ENCODE assay signal across 8 cellular contexts in genomic region chr18:46174317-46175039, GRCh38.
DNase-seq lines count a peak whose midpoint lies in the region; ATAC-seq and TF ChIP-seq lines count a peak whose summit lies in the region.

No MANE protein-coding gene starts in this region.

- no peaks in the 10 kb centered on the region for H3K9me2 ChIP-seq in OCI-LY7 (ENCODE audit: insufficient read depth, low read length)

- CTCF ChIA-PET in OCI-LY7 (lab: Charles Lee; ENCODE audit: unreplicated experiment), result no interaction called here

- H3K9me3 ChIP-seq in OCI-LY7 (ENCODE audit: low read length) (no peaks in the 10 kb centered on the region), gastroesophageal sphincter (no peaks in the 10 kb centered on the region)

- H2AFZ ChIP-seq in OCI-LY7 (ENCODE audit: low read length), result no peak overlapping the region

- H3K79me2 ChIP-seq in OCI-LY7 (ENCODE audit: insufficient read depth, low read depth, low read length), result peaks cover 52% of the 10 kb centered on the region

- H3K4me3 ChIP-seq in OCI-LY7 (ENCODE audit: low read depth, low read length, poor library complexity, severe bottlenecking), result peak overlapping the region; percentile 97
- H3K4me3 ChIP-seq in gastroesophageal sphincter, result peak overlapping the region; percentile 94 to 100

- no TSS peak for BruUV-seq in OCI-LY7 (replicated peaks; lab: Mats Ljungman, UMichigan)

- ATAC-seq in HG02870 (IDR thresholded peaks at IDR 0.05; ENCODE audit: unreplicated experiment), result peak; percentile 21
- peak; percentile 3 for ATAC-seq in gastroesophageal sphincter
- ATAC-seq in HG03139 (IDR thresholded peaks at IDR 0.05; ENCODE audit: unreplicated experiment), result no peak

- intact Hi-C loops in OCI-LY7 (cut with micrococcal nuclease; ENCODE audit: unreplicated experiment), result loop anchor here (5.0 to 10.0 kb wide), 2 partner anchors 70 to 78 kb away; partner anchors contain the start of gene HAUS1

- no peaks in the 10 kb centered on the region for H3K9me3 Mint-ChIP-seq in osteocyte (ENCODE audit: unreplicated experiment)

- peak; percentile 71 for DNase-seq in GM13977 (ENCODE audit: low spot score)
- peak; percentile 70 for DNase-seq in OCI-LY7 (ENCODE audit: low spot score)
- peak; percentile 81 for DNase-seq in activated effector memory CD4-positive, alpha-beta T cell treated with anti-CD3 and anti-CD28 coated beads, Interleukin-2, amount 50 U/mL, for 16 hours
- DNase-seq in osteocyte (ENCODE audit: extremely low spot score, unreplicated experiment), result no peak
- no peak for DNase-seq in NCI-H1436 (lab: John Stamatoyannopoulos, UW)

- H3K27ac ChIP-seq in OCI-LY7 (ENCODE audit: low read depth, low read length, poor library complexity, severe bottlenecking), result peak overlapping the region; percentile 47
- peak overlapping the region; percentile 73 to 95 (median 91) for H3K27ac ChIP-seq in gastroesophageal sphincter

- 0 out of 2 replicates have a peak, but pooled peaks cover 3% of the 10 kb centered on the region for H4K20me1 ChIP-seq in OCI-LY7 (ENCODE audit: insufficient read depth, low read length)

- H3K4me1 Mint-ChIP-seq in osteocyte (ENCODE audit: unreplicated experiment), result peaks cover 34% of the 10 kb centered on the region

- peak; percentile 17 for TF ChIP-seq CTCF in GM13977 (IDR thresholded peaks at IDR 0.05; ENCODE audit: extremely low read depth, insufficient read depth, missing control alignments)
- TF ChIP-seq CTCF in OCI-LY7 (conservative IDR thresholded peaks at IDR 0.05; ENCODE audit: low read length), result no peak
- no peak for TF ChIP-seq CTCF in gastroesophageal sphincter (IDR thresholded peaks at IDR 0.05)
- TF ChIP-seq CTCF in osteocyte (IDR thresholded peaks at IDR 0.05), result peak; percentile 19

- 0% methylated on average over 2 to 8 of the region's 71 CpGs for WGBS in gastroesophageal sphincter (ENCODE audit: low coverage in 1 of 2), 2 donors

- H3K4me1 ChIP-seq in OCI-LY7 (ENCODE audit: insufficient read depth, low read length, poor library complexity, severe bottlenecking), result peaks cover 24% of the 10 kb centered on the region
- peaks cover 0 to 44% (median 11%) of the 10 kb centered on the region in 3 donors for H3K4me1 ChIP-seq in gastroesophageal sphincter

- H3K4me3 Mint-ChIP-seq in osteocyte (ENCODE audit: unreplicated experiment), result peak overlapping the region; percentile 95

- H3K36me3 ChIP-seq in OCI-LY7 (ENCODE audit: insufficient read depth, low read length), result peaks cover 4% of the 10 kb centered on the region; the same call in 1 of the 2 replicates
- no peaks in the 10 kb centered on the region for H3K36me3 ChIP-seq in gastroesophageal sphincter

- H3K27ac Mint-ChIP-seq in osteocyte (ENCODE audit: unreplicated experiment), result peak overlapping the region; percentile 96

- POLR2A ChIA-PET in OCI-LY7 (lab: Charles Lee), result interaction anchor here (0.6 kb wide), 1 partner anchor 65 kb away, joined by 8 read pairs; no protein-coding TSS in a partner anchor

- H3K27me3 ChIP-seq in gastroesophageal sphincter, result no peaks in the 10 kb centered on the region

- H3K27me3 Mint-ChIP-seq in osteocyte (ENCODE audit: unreplicated experiment), result no peaks in the 10 kb centered on the region

- in situ Hi-C loops in GM13977 (cut with MboI; ENCODE audit: low pct_unique_long_range_greater_than_20kb, low sequenced_read_pairs, unreplicated experiment), result no loop called here

- no peaks in the 10 kb centered on the region for H3K36me3 Mint-ChIP-seq in osteocyte (ENCODE audit: unreplicated experiment)

- TF ChIP-seq POLR2A in gastroesophageal sphincter (IDR thresholded peaks at IDR 0.05), result no peak

- no peak for TF ChIP-seq EP300 in gastroesophageal sphincter (IDR thresholded peaks at IDR 0.05)

- peak overlapping the region; percentile 90 for H3K4me2 ChIP-seq in OCI-LY7 (ENCODE audit: low read length)

Comparison
In these comparisons a context has a peak if more than half of its experiments do, and no peak if none do; other contexts are left out.
1. DNase-seq: peak in GM13977 (single experiment), OCI-LY7 (single experiment) and activated effector memory CD4-positive, alpha-beta T cell treated with anti-CD3 and anti-CD28 coated beads, Interleukin-2, amount 50 U/mL, for 16 hours (single experiment); none in osteocyte (single experiment) and NCI-H1436 (single experiment).
2. CTCF ChIP-seq: peak in GM13977 (single experiment) and osteocyte (single experiment); none in OCI-LY7 (single experiment) and gastroesophageal sphincter (0 of 4).